Comparison of ENCODE assay signal across 11 cellular contexts in genomic region chr22:28075260-28075981, GRCh38.
DNase-seq lines count a peak whose midpoint lies in the region; ATAC-seq lines count a peak whose summit lies in the region.
"Had no signal": no experiment of that assay in that cellular context is flagged by ENCODE, and none has a peak within 500 bp of the region (broad histone marks: within the 10 kb centered on the region; RNA-seq: fewer than 3 reads in every experiment).

No MANE protein-coding gene starts in this region.

- peaks cover 28% of the 10 kb centered on the region for H3K27me3 Mint-ChIP-seq in T-helper 17 cell

- no peaks in the 10 kb centered on the region for H3K36me3 Mint-ChIP-seq in T-helper 17 cell (ENCODE audit: low read depth)

- H3K9me3 ChIP-seq in T-helper 17 cell (ENCODE audit: control insufficient read depth, low read length, poor library complexity, severe bottlenecking), result no peaks in the 10 kb centered on the region

- DNase-seq in Daoy (ENCODE audit: low read depth) (peak; percentile 81), SW480 (ENCODE audit: low spot score) (peak; percentile 18), Right ventricle myocardium superior (no peak), renal cortical epithelial cell (ENCODE audit: low read depth) (peak; percentile 83), T-helper 17 cell (no peak), NCI-H2029 (lab: John Stamatoyannopoulos, UW) (no peak), OCI-M2 (lab: John Stamatoyannopoulos, UW; ENCODE audit: unreplicated experiment) (no peak)
- DNase-seq: activated naive CD4-positive, alpha-beta T cell treated with Interleukin-2 at 50 U/mL for 16 hours; SHP77 treated with DMSO at 0.1 percent for 48 hours; stimulated activated CD4-positive, alpha-beta T cell treated with anti-CD3 and anti-CD28 coated beads, Interleukin-1b, Interleukin-23, amount 100 ng/mL, for 48 hours had no signal

- no peak overlapping the region for H3K27ac Mint-ChIP-seq in T-helper 17 cell

- intact Hi-C loops in Right ventricle myocardium superior (cut with DNase I), result loop anchor here (10.0 kb wide), 1 partner anchor 169 kb away; no protein-coding TSS in a partner anchor

- ATAC-seq in Right ventricle myocardium superior (ENCODE audit: poor library complexity) (peak; percentile 72), T-helper 17 cell (no peak), GM21390 (IDR thresholded peaks at IDR 0.05; ENCODE audit: unreplicated experiment) (no peak)

- no peak overlapping the region for H3K4me3 Mint-ChIP-seq in T-helper 17 cell

- H3K4me1 Mint-ChIP-seq in T-helper 17 cell, result no peaks in the 10 kb centered on the region

Comparison
In these comparisons a context has a peak if more than half of its experiments do, and no peak if none do; other contexts are left out.
1. DNase-seq: peak in Daoy (single experiment), SW480 (single experiment) and renal cortical epithelial cell (single experiment); none in Right ventricle myocardium superior (single experiment), T-helper 17 cell (0 of 3), NCI-H2029 (single experiment) and OCI-M2 (single experiment).